8 cellular contexts compared by ENCODE assay signal in genomic region chr2:159921752-159922404, GRCh38. TPM values are rescaled to one million over a fixed set of nuclear protein-coding genes. Genes with fewer than 3 reads are reported as not detected.
A peak's percentile ranks its signal among the peaks of the same experiment; 100 is the strongest.
DNase-seq lines count a peak whose midpoint lies in the region; ATAC-seq, FAIRE-seq and TF ChIP-seq lines count a peak whose summit lies in the region.

No MANE protein-coding gene starts in this region.

- POLR2A ChIA-PET in A549 (lab: Yijun Ruan, JAX): no interaction called here

- WGBS in A549 (ENCODE audit: missing lambda C conversion rate): 23% methylated on average over 16 of the region's 17 CpGs
- WGBS in ovary, 3 donors: 19 to 23% (median 21%) methylated on average over 17 of the region's 17 CpGs

- H3K36me3 ChIP-seq in ovary: no peaks in the 10 kb centered on the region

- TF ChIP-seq POLR2A in A549 (IDR thresholded peaks at IDR 0.05; ENCODE audit: low read length): no peak
- TF ChIP-seq POLR2A in ovary (IDR thresholded peaks at IDR 0.05): no peak

- H3K9me3 Mint-ChIP-seq in activated T-cell treated with anti-CD3 and anti-CD28 coated beads, Interleukin-2, amount 50 U/mL, for 4 hours: no peaks in the 10 kb centered on the region

- H3K4me3 ChIP-seq in A549 (no peak overlapping the region), fibroblast of villous mesenchyme (ENCODE audit: low read depth, low read length) (no peak overlapping the region), ovary (no peak overlapping the region)

- H3K4me3 Mint-ChIP-seq in activated T-cell treated with anti-CD3 and anti-CD28 coated beads, Interleukin-2, amount 50 U/mL, for 4 hours: no peak overlapping the region

- no peaks in the 10 kb centered on the region for H3K4me1 ChIP-seq in A549
- H3K4me1 ChIP-seq in ovary (ENCODE audit: insufficient read depth): peaks cover 2% of the 10 kb centered on the region

- FAIRE-seq in A549 (lab: Jason Lieb, UNC): no peak

- H3K27ac ChIP-seq in A549: no peak overlapping the region
- H3K27ac ChIP-seq in ovary: no peak overlapping the region

- peak; percentile 95 to 99 for ATAC-seq in A549
- peak; percentile 79 for ATAC-seq in GM18519 (IDR thresholded peaks at IDR 0.05; ENCODE audit: low FRiP score, unreplicated experiment)
- peak; percentile 80 for ATAC-seq in HG02970 (IDR thresholded peaks at IDR 0.05; ENCODE audit: low FRiP score, unreplicated experiment)
- ATAC-seq in activated T-cell treated with anti-CD3 and anti-CD28 coated beads, Interleukin-2, amount 50 U/mL, for 4 hours: peak; percentile 75 to 76

- TF ChIP-seq RAD21 in A549 (conservative IDR thresholded peaks at IDR 0.05 in 1 of 2, IDR thresholded peaks at IDR 0.05 in 1 of 2): peak; percentile 42 to 61; a peak in 4 of 5 replicates

- H3K27me3 Mint-ChIP-seq in activated T-cell treated with anti-CD3 and anti-CD28 coated beads, Interleukin-2, amount 50 U/mL, for 4 hours (ENCODE audit: low read depth): peaks cover 9% of the 10 kb centered on the region

- no peaks in the 10 kb centered on the region for H3K27me3 ChIP-seq in ovary

- no peak for TF ChIP-seq EP300 in A549 (IDR thresholded peaks at IDR 0.05)
- TF ChIP-seq EP300 in ovary (IDR thresholded peaks at IDR 0.05): no peak

- H3K4me2 ChIP-seq in A549: peak overlapping the region; percentile 61

- CTCF ChIA-PET in A549 (lab: Yijun Ruan, JAX): interaction anchor here (0.7 to 5.1 kb wide), 12 partner anchors 10 to 725 kb away, joined by 3 to 32 read pairs (median 4); partner anchors contain the start of gene PLA2R1

- DNase-seq in A549 (ENCODE audit: low read depth in 1 of 2, low spot score in 1 of 2) (peak; percentile 41 to 62), NOMO-1 (lab: John Stamatoyannopoulos, UW; ENCODE audit: unreplicated experiment in 2 of 2) (peak; percentile 46 to 57), fibroblast of villous mesenchyme (ENCODE audit: low read depth) (peak; percentile 50), ovary (peak; percentile 63 to 87 (median 73)), ureter (ENCODE audit: low spot score) (peak; percentile 78)
- DNase-seq in activated T-cell treated with anti-CD3 and anti-CD28 coated beads, Interleukin-2, amount 50 U/mL, for 4 hours: peak; percentile 66

- H3K36me3 Mint-ChIP-seq in activated T-cell treated with anti-CD3 and anti-CD28 coated beads, Interleukin-2, amount 50 U/mL, for 4 hours (ENCODE audit: insufficient read depth): no peaks in the 10 kb centered on the region

- H3K9me3 ChIP-seq in A549 (no peaks in the 10 kb centered on the region), ovary (no peaks in the 10 kb centered on the region)

- TF ChIP-seq CTCF in A549 (IDR thresholded peaks at IDR 0.05) (peak; percentile 46), fibroblast of villous mesenchyme (IDR thresholded peaks at IDR 0.05; ENCODE audit: insufficient read depth, low read depth, low read length) (peak; percentile 86), ovary (IDR thresholded peaks at IDR 0.05) (peak in 2 of 3 donors; percentile 27 to 47)

- intact Hi-C loops in ovary (cut with DNase I): no loop called here

- H3K4me1 Mint-ChIP-seq in activated T-cell treated with anti-CD3 and anti-CD28 coated beads, Interleukin-2, amount 50 U/mL, for 4 hours (ENCODE audit: low read depth): peaks cover 17% of the 10 kb centered on the region

TF ChIP-seq in A549, 52 proteins besides CTCF, POLR2A, EP300 and RAD21:
- no peak for TF ChIP-seq MYC (IDR thresholded peaks at IDR 0.05; ENCODE audit: borderline replicate concordance, low read length)
- TF ChIP-seq CBX8 (IDR thresholded peaks at IDR 0.05): no peak
- TF ChIP-seq SMC3 (IDR thresholded peaks at IDR 0.05): peak; percentile 57
- TF ChIP-seq HOXB5 (CRISPR knock-in tag; IDR thresholded peaks at IDR 0.05): no peak
- TF ChIP-seq, protein P1, sequence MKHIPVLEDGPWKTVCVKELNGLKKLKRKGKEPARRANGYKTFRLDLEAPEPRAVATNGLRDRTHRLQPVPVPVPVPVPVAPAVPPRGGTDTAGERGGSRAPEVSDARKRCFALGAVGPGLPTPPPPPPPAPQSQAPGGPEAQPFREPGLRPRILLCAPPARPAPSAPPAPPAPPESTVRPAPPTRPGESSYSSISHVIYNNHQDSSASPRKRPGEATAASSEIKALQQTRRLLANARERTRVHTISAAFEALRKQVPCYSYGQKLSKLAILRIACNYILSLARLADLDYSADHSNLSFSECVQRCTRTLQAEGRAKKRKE (CRISPR knock-in tag; IDR thresholded peaks at IDR 0.05; ENCODE audit: low read depth): no peak
- TF ChIP-seq FOXS1 (CRISPR knock-in tag; IDR thresholded peaks at IDR 0.05): no peak
- TF ChIP-seq USF2 (IDR thresholded peaks at IDR 0.05): no peak
TF ChIP-seq in A549: peak in this region for 1.

RNA-seq across cellular contexts. Expression of gene LY75, which starts 17.3 kb away (rescaled TPM):
- 0.25 and 0.26 TPM in 2 replicates for polyA plus RNA-seq in A549 (2011; rRNA removed)
- polyA plus RNA-seq in A549 (2012; cell fraction: cytosol; rRNA removed): 0.09 and 0.14 TPM in 2 replicates
- polyA plus RNA-seq in A549 (2012; cell fraction: nucleus; rRNA removed): 0.05 and 0.11 TPM in 2 replicates
- 0.08 to 0.19 TPM (median 0.08 TPM) in 3 replicates for polyA plus RNA-seq in A549 (2017; fragmentation: RNase III; extraction: RNeasy Plus Mini Kit Qiagen cat#74134 plus additional on column Dnase treatment)
- 0.25 and 0.73 TPM in 2 replicates for polyA minus RNA-seq in A549 (2011; rRNA and poly(A)+ RNA removed)
- total RNA-seq in activated T-cell treated with anti-CD3 and anti-CD28 coated beads, Interleukin-2, amount 50 U/mL, for 4 hours: 10 to 100 TPM; 18.8 to 44.7 (median 25.8) TPM
- total RNA-seq in fibroblast of villous mesenchyme: 0.64 and 0.86 TPM in 2 replicates
- total RNA-seq in ovary: 1 to 10 TPM; 1.1 to 5.9 (median 2.6) TPM
- polyA plus RNA-seq in ovary: 1 to 10 TPM in 1 of 2 donors, under 1 TPM in 1; 0.96 to 2.6 TPM
- 42.4 TPM for total RNA-seq in ureter
